In the genomic region with DNA sequence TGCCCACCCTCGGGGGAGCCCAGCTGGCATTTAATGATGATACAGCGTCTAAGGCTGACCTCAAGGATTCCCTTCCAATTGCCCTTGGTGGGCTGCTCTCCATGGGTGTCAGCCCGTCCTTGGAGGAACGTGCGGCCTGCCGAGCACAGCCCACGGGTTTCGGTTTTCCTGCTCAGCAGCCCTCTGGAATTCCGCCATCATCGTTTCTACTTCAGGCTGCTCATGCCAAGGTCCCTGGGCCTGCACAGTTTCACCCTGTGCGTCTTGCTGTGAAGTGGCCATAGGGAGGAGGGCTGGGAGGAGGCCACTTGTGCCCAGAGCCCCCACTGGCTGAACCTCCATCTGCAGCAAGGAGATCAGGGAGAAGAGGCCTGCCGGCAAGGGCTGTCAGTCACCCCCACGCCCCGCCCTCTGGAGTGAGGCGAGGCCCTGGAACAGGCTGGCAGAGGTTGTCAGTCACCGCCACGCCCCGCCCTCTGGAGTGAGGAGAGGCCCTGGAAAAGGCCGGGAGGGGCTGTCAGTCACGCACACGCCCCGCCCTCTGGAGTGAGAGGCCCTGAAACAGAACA, we compare ENCODE assay signal across 13 cellular contexts.
DNase-seq lines count a peak whose midpoint lies in the region; ATAC-seq and TF ChIP-seq lines count a peak whose summit lies in the region.
"Had no signal": no experiment of that assay in that cellular context is flagged by ENCODE, and none has a peak within 500 bp of the region (broad histone marks: within the 10 kb centered on the region; RNA-seq: fewer than 3 reads in every experiment).

No MANE protein-coding gene starts in this region.

- DNase-seq in ELR (ENCODE audit: low read depth) (peak; percentile 2), WERI-Rb-1 (peak; percentile 34), iPS DF 19.7 (ENCODE audit: low read depth, low spot score) (peak; percentile 80), ovary (peak; percentile 68 to 86 (median 74)), NCI-H2081 (lab: John Stamatoyannopoulos, UW) (no peak), epidermal melanocyte (ENCODE audit: insufficient read length, low spot score) (no peak), NCI-H748 treated with DMSO at 0.1 percent for 48 hours (lab: John Stamatoyannopoulos, UW) (no peak)
- DNase-seq: activated CD4-positive, CD25-positive, alpha-beta regulatory T cell; hippocampal formation; NCI-H226; stimulated activated CD4-positive, alpha-beta T cell treated with anti-CD3 and anti-CD28 coated beads, Interleukin-12 subunit alpha, Interleukin-12 subunit beta, amount 100 ng/mL, for 4 hours; substantia nigra had no signal

- no peak overlapping the region for H3K4me3 ChIP-seq in WERI-Rb-1 (ENCODE audit: low read depth, low read length)
- H3K4me3 ChIP-seq in ovary: no peak overlapping the region

- TF ChIP-seq CTCF in WERI-Rb-1 (IDR thresholded peaks at IDR 0.05; ENCODE audit: low read depth, low read length) (no peak), ovary (IDR thresholded peaks at IDR 0.05) (no peak)

- H3K36me3 ChIP-seq in WERI-Rb-1 (no peaks in the 10 kb centered on the region), ovary (no peaks in the 10 kb centered on the region)

- no peaks in the 10 kb centered on the region for H3K9me3 ChIP-seq in WERI-Rb-1 (ENCODE audit: severe bottlenecking)
- peaks cover 0 to 5% of the 10 kb centered on the region in 2 donors for H3K9me3 ChIP-seq in ovary

- H3K27me3 ChIP-seq in WERI-Rb-1 (ENCODE audit: insufficient read depth, low read depth, severe bottlenecking) (no peaks in the 10 kb centered on the region), ovary (no peaks in the 10 kb centered on the region)

- H3K4me1 ChIP-seq in ovary (ENCODE audit: insufficient read depth): peaks cover 10% of the 10 kb centered on the region

- WGBS in ovary, 3 donors: 42 to 43% (median 43%) methylated on average over 20 to 22 of the region's 22 CpGs

- no peak for TF ChIP-seq POLR2A in ovary (IDR thresholded peaks at IDR 0.05)

- ATAC-seq in GM19467 (IDR thresholded peaks at IDR 0.05; ENCODE audit: unreplicated experiment): no peak

- TF ChIP-seq EP300 in ovary (IDR thresholded peaks at IDR 0.05): no peak

- H3K27ac ChIP-seq in WERI-Rb-1 (no peak overlapping the region), ovary (no peak overlapping the region)

- intact Hi-C loops in ovary (cut with DNase I): no loop called here

Comparison
In these comparisons a context has a peak if more than half of its experiments do, and no peak if none do; other contexts are left out.
1. DNase-seq: peak in ELR (single experiment), WERI-Rb-1 (single experiment), iPS DF 19.7 (single experiment) and ovary (5 of 5); none in NCI-H2081 (0 of 2), epidermal melanocyte (single experiment) and NCI-H748 treated with DMSO at 0.1 percent for 48 hours (single experiment).